ENCODE assay signal across 19 cellular contexts in genomic region chr22:43205748-43206514, GRCh38. TPM values are rescaled to one million over a fixed set of nuclear protein-coding genes. Genes with fewer than 3 reads are reported as not detected.
A peak's percentile ranks its signal among the peaks of the same experiment; 100 is the strongest.
DNase-seq lines count a peak whose midpoint lies in the region; ATAC-seq, FAIRE-seq and TF ChIP-seq lines count a peak whose summit lies in the region.
"Had no signal": no experiment of that assay in that cellular context is flagged by ENCODE, and none has a peak within 500 bp of the region (broad histone marks: within the 10 kb centered on the region; RNA-seq: fewer than 3 reads in every experiment).

No MANE protein-coding gene starts in this region.

- H3K27me3 Mint-ChIP-seq in activated T-cell treated with anti-CD3 and anti-CD28 coated beads, Interleukin-2, amount 50 U/mL, for 24 hours, result no peaks in the 10 kb centered on the region
- peaks cover 53% of the 10 kb centered on the region for H3K27me3 Mint-ChIP-seq in stimulated activated memory B cell treated with anti-CD40 and anti-IgM and Interleukin-4, amounts not matched to agents 10 μg/mL and 1 μg/mL and 100 μg/mL, for 72 hours

- DNase-seq in activated T-cell treated with anti-CD3 and anti-CD28 coated beads for 4 hours (peak; percentile 13), bronchial epithelial cell (ENCODE audit: low read depth) (no peak), epidermal melanocyte (ENCODE audit: insufficient read length, low spot score) (no peak), NCI-H524 (lab: John Stamatoyannopoulos, UW) (no peak)
- no peak for DNase-seq in activated T-cell treated with anti-CD3 and anti-CD28 coated beads, Interleukin-2, amount 50 U/mL, for 24 hours
- DNase-seq: foreskin fibroblast; HFFc6; hypothalamus; NCI-H1436; NCI-H2171; NCI-H526 treated with DMSO at 0.1 percent for 48 hours; stimulated activated CD4-positive, alpha-beta T cell treated with anti-CD3 and anti-CD28 coated beads, Interleukin-2, amount 100 ng/mL, for 48 hours; uterus had no signal

- H3K36me3 ChIP-seq in HEK293 (ENCODE audit: control insufficient read depth in 2 of 2, insufficient read depth in 1 of 2, low read length in 2 of 2) (no peaks in the 10 kb centered on the region), bronchial epithelial cell (ENCODE audit: control insufficient read depth, insufficient read depth, low read length) (no peaks in the 10 kb centered on the region)
- H3K36me3 ChIP-seq: lower lobe of right lung, uterus had no signal

- H3K9me3 Mint-ChIP-seq in activated T-cell treated with anti-CD3 and anti-CD28 coated beads, Interleukin-2, amount 50 U/mL, for 24 hours, result no peaks in the 10 kb centered on the region
- peaks cover 5% of the 10 kb centered on the region for H3K9me3 Mint-ChIP-seq in stimulated activated memory B cell treated with anti-CD40 and anti-IgM and Interleukin-4, amounts not matched to agents 10 μg/mL and 1 μg/mL and 100 μg/mL, for 72 hours
- H3K9me3 Mint-ChIP-seq: HFFc6 had no signal

- peaks cover 8% of the 10 kb centered on the region for H3K4me1 Mint-ChIP-seq in activated T-cell treated with anti-CD3 and anti-CD28 coated beads, Interleukin-2, amount 50 U/mL, for 24 hours (ENCODE audit: low read depth)
- peaks cover 15% of the 10 kb centered on the region for H3K4me1 Mint-ChIP-seq in stimulated activated memory B cell treated with anti-CD40 and anti-IgM and Interleukin-4, amounts not matched to agents 10 μg/mL and 1 μg/mL and 100 μg/mL, for 72 hours

- POLR2A ChIA-PET in HEK293 (lab: Yijun Ruan, JAX), result interaction anchor here (0.6 kb wide), 1 partner anchor 18 kb away, joined by 4 read pairs; no protein-coding TSS in a partner anchor

- no peak overlapping the region for H3K27ac ChIP-seq in HEK293 (ENCODE audit: extremely low read depth, low read depth, low read length)
- H3K27ac ChIP-seq: lower lobe of right lung, skin epidermis, uterus had no signal

- H3K4me3 ChIP-seq in HEK293 (ENCODE audit: low read depth, low read length) (no peak overlapping the region), bronchial epithelial cell (ENCODE audit: low read depth, low read length) (no peak overlapping the region)
- H3K4me3 ChIP-seq: lower lobe of right lung, skin epidermis, uterus had no signal

- no peaks in the 10 kb centered on the region for H3K4me1 ChIP-seq in HEK293 (ENCODE audit: control insufficient read depth, insufficient read depth, low read length)
- H3K4me1 ChIP-seq: lower lobe of right lung, uterus had no signal

- H3K27ac Mint-ChIP-seq in activated T-cell treated with anti-CD3 and anti-CD28 coated beads, Interleukin-2, amount 50 U/mL, for 24 hours, result no peak overlapping the region
- no peak overlapping the region for H3K27ac Mint-ChIP-seq in stimulated activated memory B cell treated with anti-CD40 and anti-IgM and Interleukin-4, amounts not matched to agents 10 μg/mL and 1 μg/mL and 100 μg/mL, for 72 hours
- H3K27ac Mint-ChIP-seq: HFFc6 had no signal

- peak; percentile 34 for ATAC-seq in stimulated activated memory B cell treated with anti-CD40 and anti-IgM and Interleukin-4, amounts not matched to agents 10 μg/mL and 1 μg/mL and 100 μg/mL, for 72 hours
- no peak for ATAC-seq in HG03457 (IDR thresholded peaks at IDR 0.05; ENCODE audit: unreplicated experiment)
- ATAC-seq: lower lobe of right lung had no signal

- peak; percentile 13 for FAIRE-seq in bronchial epithelial cell (lab: Jason Lieb, UNC)
- FAIRE-seq: keratinocyte had no signal

- no peak overlapping the region for H3K4me3 Mint-ChIP-seq in activated T-cell treated with anti-CD3 and anti-CD28 coated beads, Interleukin-2, amount 50 U/mL, for 24 hours
- H3K4me3 Mint-ChIP-seq in stimulated activated memory B cell treated with anti-CD40 and anti-IgM and Interleukin-4, amounts not matched to agents 10 μg/mL and 1 μg/mL and 100 μg/mL, for 72 hours, result no peak overlapping the region
- H3K4me3 Mint-ChIP-seq: HFFc6 had no signal

- H3K9me3 ChIP-seq in HEK293 (ENCODE audit: control insufficient read depth, insufficient read depth, low read depth, low read length), result no peaks in the 10 kb centered on the region
- H3K9me3 ChIP-seq: lower lobe of right lung, uterus had no signal

- CTCF ChIA-PET in HEK293 (lab: Yijun Ruan, JAX), result interaction anchor here (1.0 to 1.1 kb wide), 2 partner anchors 11 to 18 kb away, joined by 4 read pairs; no protein-coding TSS in a partner anchor

- H3K27me3 ChIP-seq in bronchial epithelial cell (ENCODE audit: control insufficient read depth, insufficient read depth, low read length), result no peaks in the 10 kb centered on the region
- H3K27me3 ChIP-seq: uterus had no signal

- TF ChIP-seq CTCF in HEK293 (tag by site-specific recombination; IDR thresholded peaks at IDR 0.05) (no peak), bronchial epithelial cell (IDR thresholded peaks at IDR 0.05; ENCODE audit: insufficient read depth, low read length, severe bottlenecking) (no peak)

- H3K36me3 Mint-ChIP-seq in activated T-cell treated with anti-CD3 and anti-CD28 coated beads, Interleukin-2, amount 50 U/mL, for 24 hours (ENCODE audit: low read depth), result no peaks in the 10 kb centered on the region
- H3K36me3 Mint-ChIP-seq in stimulated activated memory B cell treated with anti-CD40 and anti-IgM and Interleukin-4, amounts not matched to agents 10 μg/mL and 1 μg/mL and 100 μg/mL, for 72 hours, result no peaks in the 10 kb centered on the region

TF ChIP-seq in HEK293, 187 proteins besides CTCF, POLR2A, EP300 and RAD21 (continues in another document):
- TF ChIP-seq ZNF280D (tag by site-specific recombination; IDR thresholded peaks at IDR 0.05) (no peak), ZNF274 (IDR thresholded peaks at IDR 0.05; ENCODE audit: low read length) (no peak), ZNF274 (tag by site-specific recombination; IDR thresholded peaks at IDR 0.05; ENCODE audit: borderline replicate concordance) (no peak), ZNF558 (tag by site-specific recombination; IDR thresholded peaks at IDR 0.05) (no peak), ZNF366 (tag by site-specific recombination; conservative IDR thresholded peaks at IDR 0.05) (no peak), GLIS2 (tag by site-specific recombination; IDR thresholded peaks at IDR 0.05) (0 out of 2 replicates have a peak, but pooled peaks have one; percentile 12), KLF1 (tag by site-specific recombination; IDR thresholded peaks at IDR 0.05) (peak; percentile 100), ZFHX2 (tag by site-specific recombination; conservative IDR thresholded peaks at IDR 0.05) (peak; percentile 99), SETDB1 (IDR thresholded peaks at IDR 0.05; ENCODE audit: insufficient read length, low read length) (no peak), ZNF677 (tag by site-specific recombination; IDR thresholded peaks at IDR 0.05) (no peak), TRIM28 (IDR thresholded peaks at IDR 0.05; ENCODE audit: borderline replicate concordance, low read length) (no peak), KLF17 (tag by site-specific recombination; IDR thresholded peaks at IDR 0.05) (0 out of 2 replicates have a peak, but pooled peaks have one; percentile 13), ZNF398 (tag by site-specific recombination; IDR thresholded peaks at IDR 0.05) (no peak), EGR2 (tag by site-specific recombination; IDR thresholded peaks at IDR 0.05; ENCODE audit: low read depth) (peak; percentile 99), KLF8 (tag by site-specific recombination; IDR thresholded peaks at IDR 0.05) (peak; percentile 82; the same call in 1 of the 2 replicates), ZNF341 (tag by site-specific recombination; IDR thresholded peaks at IDR 0.05; ENCODE audit: low read depth) (no peak)

RNA-seq across cellular contexts. Expression of gene TTLL12, which starts 19.0 kb away (rescaled TPM):
- 35.1 and 53.7 TPM in 2 replicates for total RNA-seq in bronchial epithelial cell

RNA-seq across cellular contexts. Expression of gene TSPO, which starts 54.6 kb away (rescaled TPM):
- 419 and 486 TPM in 2 replicates for total RNA-seq in bronchial epithelial cell
